24 cellular contexts compared by ENCODE assay signal in genomic region chr20:61889659-61890058, GRCh38.
DNase-seq lines count a peak whose midpoint lies in the region; ATAC-seq, FAIRE-seq and TF ChIP-seq lines count a peak whose summit lies in the region.
"Had no signal": no experiment of that assay in that cellular context is flagged by ENCODE, and none has a peak within 500 bp of the region (broad histone marks: within the 10 kb centered on the region; RNA-seq: fewer than 3 reads in every experiment).

No MANE protein-coding gene starts in this region.

- no peak overlapping the region for H4K8ac ChIP-seq in IMR-90 (ENCODE audit: low read depth in 2 of 2, low read length in 2 of 2)

- DNase-seq in HepG2 (ENCODE audit: low spot score) (no peak), right lobe of liver (no peak), IMR-90 (no peak), bronchial epithelial cell (ENCODE audit: low read depth) (no peak)
- DNase-seq in stimulated activated CD4-positive, alpha-beta T cell treated with anti-CD3 and anti-CD28 coated beads, Interleukin-4, amount 100 ng/mL, for 4 hours: no peak
- DNase-seq: 8988T; ACHN; AML-193; BE2C; CD4-positive, alpha-beta T cell; DMS 273 treated with DMSO at 0.1 percent for 48 hours; DMS79; EL; GDM1; GOT3 had no signal

- CTCF ChIA-PET in HepG2 (lab: Yijun Ruan, JAX; ENCODE audit: low intra/inter-chr PET ratio, low total read pairs) (no interaction called here), IMR-90 (lab: Yijun Ruan, JAX) (no interaction called here)

- H4K20me1 ChIP-seq in HepG2 (ENCODE audit: insufficient read depth, low read length): peaks cover 2% of the 10 kb centered on the region; the same call in 1 of the 2 replicates
- H4K20me1 ChIP-seq in IMR-90 (ENCODE audit: insufficient read depth, low read length): no peaks in the 10 kb centered on the region

- no peaks in the 10 kb centered on the region for H3K9me1 ChIP-seq in IMR-90 (ENCODE audit: insufficient read depth, low read length)

- H3K4me3 ChIP-seq in HepG2 (replicated peaks in 1 of 3; ENCODE audit: insufficient read depth in 1 of 3, low read depth in 2 of 3, low read length in 3 of 3): no peak overlapping the region
- no peak overlapping the region for H3K4me3 ChIP-seq in right lobe of liver
- H3K4me3 ChIP-seq in IMR-90 (ENCODE audit: insufficient read depth, low read depth, low read length): no peak overlapping the region
- H3K4me3 ChIP-seq in bronchial epithelial cell (ENCODE audit: low read depth, low read length): no peak overlapping the region
- H3K4me3 ChIP-seq: A549; BLaER1 treated with 17β-estradiol and CSF1 and Interleukin-3, amounts not matched to agents 10 nM and 100 nM; HAP-1 had no signal

- no peak overlapping the region for H3K27ac ChIP-seq in HepG2 (ENCODE audit: extremely low read length, insufficient read depth, low read length)
- H3K27ac ChIP-seq in right lobe of liver: no peak overlapping the region
- H3K27ac ChIP-seq in IMR-90 (ENCODE audit: insufficient read depth, low read length): no peak overlapping the region
- H3K27ac ChIP-seq: A549; BLaER1 treated with 17β-estradiol and CSF1 and Interleukin-3, amounts not matched to agents 10 nM and 100 nM had no signal

- H3K4me2 ChIP-seq in HepG2 (ENCODE audit: low read depth, low read length): no peak overlapping the region
- no peak overlapping the region for H3K4me2 ChIP-seq in IMR-90 (ENCODE audit: low read depth, low read length)
- H3K4me2 ChIP-seq: A549; BLaER1 treated with 17β-estradiol and CSF1 and Interleukin-3, amounts not matched to agents 10 nM and 100 nM had no signal

- no peak overlapping the region for H3K14ac ChIP-seq in IMR-90 (replicated peaks; ENCODE audit: low read depth, low read length)

- H3K9me3 ChIP-seq in HepG2 (ENCODE audit: low read length): peaks cover 5% of the 10 kb centered on the region; the same call in 1 of the 2 replicates
- H3K9me3 ChIP-seq in right lobe of liver: no peaks in the 10 kb centered on the region
- H3K9me3 ChIP-seq in IMR-90 (ENCODE audit: control insufficient read depth, insufficient read depth, low read length): peaks cover 2% of the 10 kb centered on the region
- H3K9me3 ChIP-seq: BE2C, HAP-1 had no signal

- H3K27me3 ChIP-seq in HepG2 (ENCODE audit: control insufficient read depth in 1 of 2, insufficient read depth in 2 of 2, low read length in 2 of 2) (peaks cover 8 to 33% of the 10 kb centered on the region in 2 experiments), right lobe of liver (no peaks in the 10 kb centered on the region), IMR-90 (ENCODE audit: control insufficient read depth, insufficient read depth, low read length) (no peaks in the 10 kb centered on the region), bronchial epithelial cell (ENCODE audit: control insufficient read depth, insufficient read depth, low read length) (no peaks in the 10 kb centered on the region)
- H3K27me3 ChIP-seq: BE2C had no signal

- FAIRE-seq in HepG2 (lab: Jason Lieb, UNC) (no peak), bronchial epithelial cell (lab: Jason Lieb, UNC) (peak; percentile 82)
- FAIRE-seq: A549, D721Med, GM12891, GM18507, H54 had no signal

- WGBS in HepG2 (ENCODE audit: low lambda C conversion rate): 16% methylated on average over 1 of the region's 1 CpG
- 64% methylated on average over 1 of the region's 1 CpG for WGBS in right lobe of liver (ENCODE audit: insufficient coverage, low coverage, low lambda C conversion rate, missing lambda C conversion rate)
- 63% methylated on average over 1 of the region's 1 CpG; no CpG with 5 or more reads in 1 of the 2 experiments for WGBS in IMR-90 (ENCODE audit: extremely low coverage in 2 of 2, insufficient read length in 1 of 2), 2 experiments

- in situ Hi-C loops in HepG2 (cut with HindIII; ENCODE audit: extremely low pct_ligation_motif_present, low pct_unique_long_range_greater_than_20kb): loop anchor here (10.0 to 25.0 kb wide), 2 partner anchors 1675 to 1827 kb away; no protein-coding TSS in a partner anchor
- in situ Hi-C loops in IMR-90 (cut with MboI; ENCODE audit: low sequenced_read_pairs): loop anchor here (10.0 to 25.0 kb wide), 3 partner anchors 627 to 1827 kb away; partner anchors contain the start of gene CDH4

- no peak for TF ChIP-seq RAD21 in HepG2 (CRISPR knock-in tag; IDR thresholded peaks at IDR 0.05)
- TF ChIP-seq RAD21 in IMR-90 (IDR thresholded peaks at IDR 0.05; ENCODE audit: low read length): no peak

- H2BK5ac ChIP-seq in IMR-90 (ENCODE audit: low read depth, low read length, poor library complexity, severe bottlenecking): peak overlapping the region; percentile 45

- H3K9ac ChIP-seq in HepG2 (ENCODE audit: insufficient read depth, low read depth, low read length): no peak overlapping the region
- no peak overlapping the region for H3K9ac ChIP-seq in IMR-90 (ENCODE audit: low read depth, low read length)
- H3K9ac ChIP-seq: BLaER1 treated with 17β-estradiol and CSF1 and Interleukin-3, amounts not matched to agents 10 nM and 100 nM had no signal

- BruUV-seq in HepG2 (replicated peaks; lab: Mats Ljungman, UMichigan) (no TSS peak), IMR-90 (replicated peaks; lab: Mats Ljungman, UMichigan) (no TSS peak)

- H3K4me1 ChIP-seq in HepG2 (ENCODE audit: insufficient read depth, low read length): no peaks in the 10 kb centered on the region
- H3K4me1 ChIP-seq in right lobe of liver: no peaks in the 10 kb centered on the region
- H3K4me1 ChIP-seq in IMR-90 (ENCODE audit: control insufficient read depth, insufficient read depth, low read length): no peaks in the 10 kb centered on the region
- H3K4me1 ChIP-seq: A549, BE2C, HAP-1 had no signal

- no peak overlapping the region for H4K5ac ChIP-seq in IMR-90 (ENCODE audit: low read depth, low read length)

- H3K18ac ChIP-seq in IMR-90 (ENCODE audit: low read depth, low read length): no peak overlapping the region

- H3K36me3 ChIP-seq in HepG2 (replicated peaks in 1 of 2; ENCODE audit: control insufficient read depth in 1 of 2, insufficient read depth in 2 of 2, low read length in 2 of 2) (no peaks in the 10 kb centered on the region), right lobe of liver (no peaks in the 10 kb centered on the region), IMR-90 (ENCODE audit: control insufficient read depth, insufficient read depth, low read length) (no peaks in the 10 kb centered on the region), bronchial epithelial cell (ENCODE audit: control insufficient read depth, insufficient read depth, low read length) (no peaks in the 10 kb centered on the region)
- H3K36me3 ChIP-seq: BE2C; BLaER1 treated with 17β-estradiol and CSF1 and Interleukin-3, amounts not matched to agents 10 nM and 100 nM; HAP-1 had no signal

- H4K91ac ChIP-seq in IMR-90 (ENCODE audit: insufficient read depth, low read depth, low read length): no peak overlapping the region

- H2BK120ac ChIP-seq in IMR-90 (ENCODE audit: low read depth, low read length): no peak overlapping the region

- H2AK9ac ChIP-seq in IMR-90 (replicated peaks; ENCODE audit: low read depth, low read length, poor library complexity): no peak overlapping the region

- H2BK15ac ChIP-seq in IMR-90 (ENCODE audit: low read depth, low read length): no peak overlapping the region

- H2AFZ ChIP-seq in HepG2 (ENCODE audit: low read length) (no peak overlapping the region), IMR-90 (replicated peaks; ENCODE audit: low read length, poor library complexity) (no peak overlapping the region)

- intact Hi-C loops in HepG2 (cut with micrococcal nuclease; ENCODE audit: unreplicated experiment): loop anchor here (5.0 kb wide), 1 partner anchor 167 kb away; no protein-coding TSS in a partner anchor
- intact Hi-C loops in right lobe of liver (cut with DNase I): no loop called here
- intact Hi-C loops in IMR-90 (cut with micrococcal nuclease): loop anchor here (5.0 kb wide), 1 partner anchor 147 kb away; no protein-coding TSS in a partner anchor

- no peak overlapping the region for H3K56ac ChIP-seq in IMR-90 (ENCODE audit: extremely low read depth, insufficient read depth, low read length)

- TF ChIP-seq POLR2A in HepG2 (IDR thresholded peaks at IDR 0.05; ENCODE audit: insufficient read depth in 1 of 2, low read depth in 2 of 2, low read length in 2 of 2) (no peak), right lobe of liver (IDR thresholded peaks at IDR 0.05) (no peak), IMR-90 (IDR thresholded peaks at IDR 0.05; ENCODE audit: low read depth, low read length) (no peak)

- no peak overlapping the region for H3K4ac ChIP-seq in IMR-90 (ENCODE audit: low read depth, low read length)

- H2AK5ac ChIP-seq in IMR-90 (ENCODE audit: low read depth, low read length): no peak overlapping the region

- no peak overlapping the region for H3K23ac ChIP-seq in IMR-90 (ENCODE audit: low read depth, low read length)

- H3K79me2 ChIP-seq in HepG2 (ENCODE audit: insufficient read depth, low read length): no peaks in the 10 kb centered on the region

- no peaks in the 10 kb centered on the region for H3K79me1 ChIP-seq in IMR-90 (ENCODE audit: low read depth in 1 of 2, low read length in 2 of 2)

- TF ChIP-seq EP300 in HepG2 (IDR thresholded peaks at IDR 0.05; ENCODE audit: low read depth in 2 of 2, low read length in 2 of 2) (no peak), HepG2 (CRISPR knock-in tag; IDR thresholded peaks at IDR 0.05; ENCODE audit: borderline replicate concordance) (no peak)

- POLR2A ChIA-PET in HepG2 (lab: Yijun Ruan, JAX): no interaction called here
- POLR2A ChIA-PET in IMR-90 (lab: Charles Lee; ENCODE audit: unreplicated experiment): no interaction called here

- dilution Hi-C loops in IMR-90 (cut with HindIII; ENCODE audit: low sequenced_read_pairs, unreplicated experiment): no loop called here

- no peak overlapping the region for H2BK20ac ChIP-seq in IMR-90 (ENCODE audit: low read depth, low read length)

- TF ChIP-seq CTCF in HepG2 (CRISPR knock-in tag; IDR thresholded peaks at IDR 0.05): no peak
- TF ChIP-seq CTCF in right lobe of liver (IDR thresholded peaks at IDR 0.05): no peak
- no peak for TF ChIP-seq CTCF in IMR-90 (conservative IDR thresholded peaks at IDR 0.05; ENCODE audit: low read depth, low read length)
- TF ChIP-seq CTCF in bronchial epithelial cell (IDR thresholded peaks at IDR 0.05; ENCODE audit: insufficient read depth, low read length, severe bottlenecking): no peak

- ATAC-seq in HepG2: no peak
- no peak for ATAC-seq in right lobe of liver
- ATAC-seq in IMR-90 (ENCODE audit: low read depth): no peak
- no peak for ATAC-seq in GM18519 (IDR thresholded peaks at IDR 0.05; ENCODE audit: low FRiP score, unreplicated experiment)
- no peak for ATAC-seq in HG03520 (IDR thresholded peaks at IDR 0.05; ENCODE audit: unreplicated experiment)
- ATAC-seq: A549 had no signal

TF ChIP-seq in HepG2, 621 proteins besides CTCF, POLR2A, EP300 and RAD21 (continues in another document):
- TF ChIP-seq NONO (IDR thresholded peaks at IDR 0.05): 0 out of 2 replicates have a peak, but pooled peaks have one; percentile 48
- TF ChIP-seq NONO (CRISPR knock-in tag; conservative IDR thresholded peaks at IDR 0.05): no peak
- no peak for TF ChIP-seq KDM4B (CRISPR knock-in tag; IDR thresholded peaks at IDR 0.05)
- peak; percentile 91; the same call in 1 of the 2 replicates for TF ChIP-seq IKZF1 (IDR thresholded peaks at IDR 0.05)

TF ChIP-seq in IMR-90, 13 proteins besides CTCF, POLR2A, EP300 and RAD21:
- TF ChIP-seq BHLHE40 (IDR thresholded peaks at IDR 0.05; ENCODE audit: low read depth, low read length) (no peak), RFX5 (IDR thresholded peaks at IDR 0.05; ENCODE audit: low read depth, low read length) (no peak), CHD1 (IDR thresholded peaks at IDR 0.05; ENCODE audit: low read depth, low read length) (no peak), CEBPB (IDR thresholded peaks at IDR 0.05; ENCODE audit: low read depth, low read length) (no peak)

Comparison
In these comparisons a context has a peak if more than half of its experiments do, and no peak if none do; other contexts are left out.
1. intact Hi-C loops: an anchor here in HepG2 (5.0 kb wide) and IMR-90 (5.0 kb wide); none called in right lobe of liver.